ENCODE assay signal across 19 cellular contexts in genomic region chr3:174251696-174252095, GRCh38.
"Had no signal": no experiment of that assay in that cellular context is flagged by ENCODE, and none has a peak within 500 bp of the region (broad histone marks: within the 10 kb centered on the region; RNA-seq: fewer than 3 reads in every experiment).

No MANE protein-coding gene starts in this region.

- H3K4me1 ChIP-seq: colonic mucosa, foreskin keratinocyte, spleen, upper lobe of left lung, uterus had no signal

- H3K27ac ChIP-seq: colonic mucosa, foreskin keratinocyte, spleen, tibial artery, upper lobe of left lung, uterus had no signal

- H3K9me3 Mint-ChIP-seq: nephron progenitor cell; stimulated activated memory B cell treated with anti-CD40 and anti-IgM and Interleukin-4, amounts not matched to agents 10 μg/mL and 1 μg/mL and 100 μg/mL, for 72 hours; stimulated activated naive CD8-positive, alpha-beta T cell treated with anti-CD3 and anti-CD28 coated beads, Interleukin-15, Interleukin-2, amounts not matched to agents 100 ng/mL and 50 ng/mL, for 24 hours had no signal

- H3K4me3 ChIP-seq: colonic mucosa, spleen, tibial artery, upper lobe of left lung, uterus had no signal

- ATAC-seq: foreskin keratinocyte; left colon; sciatic nerve; stimulated activated memory B cell treated with anti-CD40 and anti-IgM and Interleukin-4, amounts not matched to agents 10 μg/mL and 1 μg/mL and 100 μg/mL, for 72 hours had no signal

- H3K36me3 Mint-ChIP-seq: naive B cell; stimulated activated memory B cell treated with anti-CD40 and anti-IgM and Interleukin-4, amounts not matched to agents 10 μg/mL and 1 μg/mL and 100 μg/mL, for 72 hours had no signal

- H3K9me3 ChIP-seq: colonic mucosa, tibial artery, upper lobe of left lung, uterus had no signal

- H3K36me3 ChIP-seq: colonic mucosa, spleen, tibial artery, upper lobe of left lung, uterus had no signal

- DNase-seq: colonic mucosa; effector CD4-positive, alpha-beta T cell; endodermal cell; foreskin keratinocyte; left colon; mesendoderm; naive B cell; nephron progenitor cell; posterior cingulate gyrus; spleen; stimulated activated CD4-positive, alpha-beta T cell treated with anti-CD3 and anti-CD28 coated beads, Interleukin-15, amount 100 ng/mL, for 24 hours; stimulated activated CD4-positive, alpha-beta T cell treated with anti-CD3 and anti-CD28 coated beads, Interleukin-1b, Interleukin-23, amount 100 ng/mL, for 48 hours; stimulated activated CD4-positive, alpha-beta T cell treated with anti-CD3 and anti-CD28 coated beads, Interleukin-4, amount 100 ng/mL, for 24 hours; tibial artery; upper lobe of left lung; uterus had no signal

- H3K27ac Mint-ChIP-seq: endodermal cell; naive B cell; nephron progenitor cell; stimulated activated memory B cell treated with anti-CD40 and anti-IgM and Interleukin-4, amounts not matched to agents 10 μg/mL and 1 μg/mL and 100 μg/mL, for 72 hours; stimulated activated naive CD8-positive, alpha-beta T cell treated with anti-CD3 and anti-CD28 coated beads, Interleukin-15, Interleukin-2, amounts not matched to agents 100 ng/mL and 50 ng/mL, for 24 hours had no signal

- H3K27me3 ChIP-seq: colonic mucosa, foreskin keratinocyte, spleen, tibial artery, upper lobe of left lung, uterus had no signal
